ENCODE assay signal across 8 cellular contexts in genomic region chr3:66428733-66429132, GRCh38.
DNase-seq lines count a peak whose midpoint lies in the region; TF ChIP-seq lines count a peak whose summit lies in the region.

No MANE protein-coding gene starts in this region.

- DNase-seq in A172 (ENCODE audit: low spot score) (peak; percentile 97), M059J (ENCODE audit: low read depth) (peak; percentile 91), adipocyte (ENCODE audit: low read depth) (peak; percentile 94), right atrium auricular region (ENCODE audit: low spot score) (peak; percentile 69), smooth muscle cell of the brain vasculature (ENCODE audit: low read depth, low spot score) (peak; percentile 97), iPS-NIHi11 (ENCODE audit: low spot score) (no peak), H7 (no peak)
- DNase-seq in activated CD4-positive, alpha-beta T cell treated with anti-CD3 and anti-CD28 coated beads for 48 hours: no peak

- H3K4me3 ChIP-seq in adipocyte (ENCODE audit: low read length) (peak overlapping the region; percentile 45), right atrium auricular region (no peak overlapping the region), H7 (ENCODE audit: insufficient read depth, low read depth, low read length) (no peak overlapping the region)

- no peaks in the 10 kb centered on the region for H3K36me3 ChIP-seq in adipocyte (ENCODE audit: control insufficient read depth, insufficient read depth, low read length, severe bottlenecking)
- H3K36me3 ChIP-seq in right atrium auricular region: no peaks in the 10 kb centered on the region
- H3K36me3 ChIP-seq in H7 (replicated peaks; ENCODE audit: control insufficient read depth, insufficient read depth, low read length): peaks cover 2% of the 10 kb centered on the region

- H3K27ac ChIP-seq in right atrium auricular region: peak overlapping the region; percentile 71 to 85

- H3K9me3 ChIP-seq in adipocyte (ENCODE audit: control insufficient read depth, low read length) (no peaks in the 10 kb centered on the region), right atrium auricular region (no peaks in the 10 kb centered on the region)

- peaks cover 33% of the 10 kb centered on the region for H3K4me1 ChIP-seq in adipocyte (ENCODE audit: control insufficient read depth, insufficient read depth, low read length)
- H3K4me1 ChIP-seq in right atrium auricular region: peaks cover 0 to 94% of the 10 kb centered on the region in 2 donors

- H3K27me3 ChIP-seq in adipocyte (replicated peaks; ENCODE audit: control insufficient read depth, insufficient read depth, low read length): no peaks in the 10 kb centered on the region
- H3K27me3 ChIP-seq in right atrium auricular region: no peaks in the 10 kb centered on the region
- no peaks in the 10 kb centered on the region for H3K27me3 ChIP-seq in H7 (ENCODE audit: control insufficient read depth, insufficient read depth, low read length)

- H3K9ac ChIP-seq in adipocyte (ENCODE audit: low read length): no peak overlapping the region

- TF ChIP-seq CTCF in right atrium auricular region (IDR thresholded peaks at IDR 0.05): no peak

Comparison
In these comparisons a context has a peak if more than half of its experiments do, and no peak if none do; other contexts are left out.
1. DNase-seq: peak in A172 (single experiment), M059J (single experiment), adipocyte (single experiment), right atrium auricular region (single experiment) and smooth muscle cell of the brain vasculature (single experiment); none in iPS-NIHi11 (single experiment), activated CD4-positive, alpha-beta T cell treated with anti-CD3 and anti-CD28 coated beads for 48 hours (single experiment) and H7 (single experiment).